ENCODE assay signal across 1 cellular context in the genomic region with DNA sequence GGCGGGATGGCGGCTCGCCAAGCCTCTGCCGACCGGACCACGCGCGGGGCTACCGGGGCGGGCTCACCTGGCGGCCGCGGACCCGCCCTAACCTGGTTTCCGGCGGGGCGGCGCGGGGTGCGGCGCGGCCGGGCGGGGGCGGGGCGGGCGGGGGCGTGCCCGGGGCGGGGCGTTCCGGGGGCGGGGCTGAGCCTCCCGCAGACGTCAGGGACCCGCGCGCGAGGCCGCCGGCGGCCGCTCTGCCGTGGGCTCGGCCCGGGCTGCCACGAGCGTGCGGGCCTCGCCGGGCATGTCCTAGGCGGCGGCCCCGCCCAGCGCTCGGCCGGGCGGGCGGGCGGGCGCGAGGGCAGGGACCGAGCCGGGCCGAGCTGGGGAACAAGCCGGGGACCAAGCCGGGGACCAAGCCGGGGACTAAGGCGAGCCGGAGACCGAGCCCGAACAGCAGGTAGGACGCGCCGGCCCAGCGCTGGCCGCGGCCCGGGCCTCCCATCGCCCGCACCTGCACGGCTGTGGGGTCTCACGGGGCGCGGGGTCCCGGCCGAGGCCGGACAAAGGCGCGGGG.
TF ChIP-seq lines count a peak whose summit lies in the region.

Gene CEP170B, plus strand, starts transcription at position 200 of the 562 bp plus-strand sequence. CDS start 3,183 bp downstream, outside the sequence.

TF ChIP-seq in IMR-90, 13 proteins besides CTCF, POLR2A, EP300 and RAD21:
- TF ChIP-seq CEBPB (IDR thresholded peaks at IDR 0.05; ENCODE audit: low read depth, low read length) (no peak), USF2 (IDR thresholded peaks at IDR 0.05; ENCODE audit: low read depth, low read length) (no peak), NFE2L2 (IDR thresholded peaks at IDR 0.05; ENCODE audit: low read depth, low read length) (no peak), MXI1 (IDR thresholded peaks at IDR 0.05; ENCODE audit: borderline replicate concordance, low read depth, low read length) (no peak), MAZ (IDR thresholded peaks at IDR 0.05; ENCODE audit: borderline replicate concordance, low read depth, low read length) (0 out of 2 replicates have a peak, but pooled peaks have one; percentile 8), FOS (IDR thresholded peaks at IDR 0.05; ENCODE audit: low read depth, low read length) (no peak)
